8 cellular contexts compared by ENCODE assay signal in the genomic region with DNA sequence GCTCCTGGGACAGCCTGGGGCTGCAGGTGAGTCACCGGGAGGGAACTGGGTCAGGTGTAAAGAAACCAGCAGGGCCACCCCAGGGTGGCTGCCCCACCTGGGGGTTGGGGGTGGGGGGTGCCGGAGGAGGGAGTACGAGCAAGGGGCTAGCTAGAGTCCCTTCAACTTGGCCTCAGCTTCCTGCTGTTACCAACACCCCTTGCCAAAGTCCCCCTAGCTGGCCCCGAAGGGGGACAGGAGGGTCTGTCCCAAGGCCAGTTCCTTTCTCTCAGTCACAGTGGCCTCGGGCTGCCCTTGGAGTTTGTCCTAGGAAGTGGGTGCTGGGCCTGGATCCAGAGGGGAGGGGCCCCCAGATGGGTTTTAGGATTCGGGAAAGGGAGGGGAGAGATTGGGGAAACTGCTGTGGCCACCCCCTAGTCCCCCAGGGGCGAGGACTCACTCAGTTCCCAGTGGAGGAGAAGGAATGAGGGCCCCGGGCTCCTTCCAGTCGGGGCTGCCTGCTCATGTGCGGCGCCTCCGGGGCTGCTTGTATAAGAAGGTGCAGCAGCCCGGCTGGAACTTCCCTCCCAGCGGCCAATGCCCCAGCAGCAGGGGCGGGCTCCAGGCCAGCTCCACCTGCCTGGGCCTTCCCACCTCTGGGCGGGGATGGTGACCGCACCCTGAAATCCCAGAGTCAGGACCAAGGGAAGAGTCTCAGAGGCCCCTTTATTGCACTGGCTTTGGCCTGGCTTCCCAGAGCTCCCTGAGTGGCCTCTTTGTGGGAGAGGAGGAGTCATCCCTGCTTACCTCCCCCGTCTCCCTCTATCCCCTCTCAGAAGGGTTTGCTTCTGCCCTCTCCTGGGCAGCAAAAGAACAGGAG. TPM values are rescaled to one million over a fixed set of nuclear protein-coding genes. Genes with fewer than 3 reads are reported as not detected.
A peak's percentile ranks its signal among the peaks of the same experiment; 100 is the strongest.
DNase-seq lines count a peak whose midpoint lies in the region; ATAC-seq and TF ChIP-seq lines count a peak whose summit lies in the region.

No MANE protein-coding gene starts in this region.

- H3F3A ChIP-seq in Loucy (ENCODE audit: low read depth), result peaks cover 6% of the 10 kb centered on the region

- H3K9me3 ChIP-seq in Loucy (ENCODE audit: insufficient read depth, low read depth, low read length), result no peaks in the 10 kb centered on the region
- no peaks in the 10 kb centered on the region for H3K9me3 ChIP-seq in SK-N-MC (ENCODE audit: low read depth, low read length)

- H3K36me3 Mint-ChIP-seq in activated T-cell treated with anti-CD3 and anti-CD28 coated beads, Interleukin-2, amount 50 U/mL, for 24 hours (ENCODE audit: low read depth), result no peaks in the 10 kb centered on the region

- no peak overlapping the region for H3K27ac Mint-ChIP-seq in activated T-cell treated with anti-CD3 and anti-CD28 coated beads, Interleukin-2, amount 50 U/mL, for 24 hours

- H3K4me1 Mint-ChIP-seq in activated T-cell treated with anti-CD3 and anti-CD28 coated beads, Interleukin-2, amount 50 U/mL, for 24 hours (ENCODE audit: low read depth), result peaks cover 14% of the 10 kb centered on the region

- H3K27ac ChIP-seq in SK-N-MC, result no peak overlapping the region

- no peak overlapping the region for H3K4me2 ChIP-seq in Loucy (ENCODE audit: low read depth, low read length, poor library complexity, severe bottlenecking)

- H3K27me3 ChIP-seq in Loucy (ENCODE audit: insufficient read depth, low read length, poor library complexity, severe bottlenecking), result no peaks in the 10 kb centered on the region

- H3K79me2 ChIP-seq in Loucy (ENCODE audit: insufficient read depth, low read length), result peaks cover 22% of the 10 kb centered on the region; the same call in 1 of the 2 replicates

- DNase-seq in COR-L47 (lab: John Stamatoyannopoulos, UW) (peak; percentile 68), SK-N-MC (ENCODE audit: low read depth, low spot score) (no peak), cardiac septum (ENCODE audit: low spot score) (peak; percentile 83), retinal pigment epithelial cell (ENCODE audit: low read depth) (peak; percentile 66), GF-D8 (lab: John Stamatoyannopoulos, UW) (no peak)
- DNase-seq in activated T-cell treated with anti-CD3 and anti-CD28 coated beads, Interleukin-2, amount 50 U/mL, for 24 hours, result no peak

- no peak overlapping the region for H3K4me3 Mint-ChIP-seq in activated T-cell treated with anti-CD3 and anti-CD28 coated beads, Interleukin-2, amount 50 U/mL, for 24 hours

- no peak for ATAC-seq in GM21737 (IDR thresholded peaks at IDR 0.05; ENCODE audit: unreplicated experiment)

- H3K4me3 ChIP-seq in Loucy (ENCODE audit: low read length, poor library complexity, severe bottlenecking) (no peak overlapping the region), SK-N-MC (0 out of 2 replicates have a peak overlapping the region, but pooled peaks have one; percentile 28), retinal pigment epithelial cell (ENCODE audit: low read length) (peak overlapping the region; percentile 36)

- H3K27me3 Mint-ChIP-seq in activated T-cell treated with anti-CD3 and anti-CD28 coated beads, Interleukin-2, amount 50 U/mL, for 24 hours, result peaks cover 9% of the 10 kb centered on the region

- H3K36me3 ChIP-seq in Loucy (ENCODE audit: insufficient read depth, low read length), result no peaks in the 10 kb centered on the region
- H3K36me3 ChIP-seq in SK-N-MC (ENCODE audit: insufficient read depth, low read length), result no peaks in the 10 kb centered on the region

- TF ChIP-seq CTCF in Loucy (conservative IDR thresholded peaks at IDR 0.05; ENCODE audit: low read length), result peak; percentile 53
- TF ChIP-seq CTCF in retinal pigment epithelial cell (conservative IDR thresholded peaks at IDR 0.05; ENCODE audit: low read depth, low read length), result peak; percentile 73

- no peaks in the 10 kb centered on the region for H3K9me3 Mint-ChIP-seq in activated T-cell treated with anti-CD3 and anti-CD28 coated beads, Interleukin-2, amount 50 U/mL, for 24 hours

- H3K9ac ChIP-seq in Loucy (ENCODE audit: low read depth, low read length, poor library complexity, severe bottlenecking), result no peak overlapping the region
- H3K9ac ChIP-seq in SK-N-MC (ENCODE audit: insufficient read length), result no peak overlapping the region

- H4K20me1 ChIP-seq in Loucy (ENCODE audit: insufficient read depth, low read length, poor library complexity, severe bottlenecking), result no peaks in the 10 kb centered on the region

- H3K9me2 ChIP-seq in Loucy (replicated peaks; ENCODE audit: low read depth, low read length), result no peaks in the 10 kb centered on the region

- peaks cover 5% of the 10 kb centered on the region for H3K4me1 ChIP-seq in Loucy (ENCODE audit: insufficient read depth, low read length, poor library complexity, severe bottlenecking)

- intact Hi-C loops in cardiac septum (cut with DNase I), result no loop called here

- no peak overlapping the region for H2AFZ ChIP-seq in Loucy (ENCODE audit: low read length)

RNA-seq across cellular contexts. Expression of a gene that starts 7.3 kb away (rescaled TPM):
- total RNA-seq in cardiac septum, result 20.0 TPM

Comparison
In these comparisons a context has a peak if more than half of its experiments do, and no peak if none do; other contexts are left out.
1. DNase-seq: peak in COR-L47 (single experiment), cardiac septum (single experiment) and retinal pigment epithelial cell (single experiment); none in SK-N-MC (single experiment), activated T-cell treated with anti-CD3 and anti-CD28 coated beads, Interleukin-2, amount 50 U/mL, for 24 hours (single experiment) and GF-D8 (single experiment).